ENCODE assay signal across 1 cellular context in genomic region chr1:180154325-180155201, GRCh38.
A peak's percentile ranks its signal among the peaks of the same experiment; 100 is the strongest.
TF ChIP-seq lines count a peak whose summit lies in the region.

A gene with protein sequence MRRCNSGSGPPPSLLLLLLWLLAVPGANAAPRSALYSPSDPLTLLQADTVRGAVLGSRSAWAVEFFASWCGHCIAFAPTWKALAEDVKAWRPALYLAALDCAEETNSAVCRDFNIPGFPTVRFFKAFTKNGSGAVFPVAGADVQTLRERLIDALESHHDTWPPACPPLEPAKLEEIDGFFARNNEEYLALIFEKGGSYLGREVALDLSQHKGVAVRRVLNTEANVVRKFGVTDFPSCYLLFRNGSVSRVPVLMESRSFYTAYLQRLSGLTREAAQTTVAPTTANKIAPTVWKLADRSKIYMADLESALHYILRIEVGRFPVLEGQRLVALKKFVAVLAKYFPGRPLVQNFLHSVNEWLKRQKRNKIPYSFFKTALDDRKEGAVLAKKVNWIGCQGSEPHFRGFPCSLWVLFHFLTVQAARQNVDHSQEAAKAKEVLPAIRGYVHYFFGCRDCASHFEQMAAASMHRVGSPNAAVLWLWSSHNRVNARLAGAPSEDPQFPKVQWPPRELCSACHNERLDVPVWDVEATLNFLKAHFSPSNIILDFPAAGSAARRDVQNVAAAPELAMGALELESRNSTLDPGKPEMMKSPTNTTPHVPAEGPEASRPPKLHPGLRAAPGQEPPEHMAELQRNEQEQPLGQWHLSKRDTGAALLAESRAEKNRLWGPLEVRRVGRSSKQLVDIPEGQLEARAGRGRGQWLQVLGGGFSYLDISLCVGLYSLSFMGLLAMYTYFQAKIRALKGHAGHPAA (plus strand): TSS chr1:180154869. CDS start chr1:180154908, 39 bp downstream.

TF ChIP-seq in HEK293, 187 proteins besides CTCF, POLR2A, EP300 and RAD21 (continued from another document and continues in another):
- peak; percentile 47; the same call in 1 of the 2 replicates for TF ChIP-seq PATZ1 (tag by site-specific recombination; IDR thresholded peaks at IDR 0.05)
- peak; percentile 66; the same call in 1 of the 2 replicates for TF ChIP-seq ZNF10 (tag by site-specific recombination; IDR thresholded peaks at IDR 0.05)
- TF ChIP-seq ZBTB6 (tag by site-specific recombination; IDR thresholded peaks at IDR 0.05) = no peak; the same call in 1 of the 2 replicates
- TF ChIP-seq, protein P1, sequence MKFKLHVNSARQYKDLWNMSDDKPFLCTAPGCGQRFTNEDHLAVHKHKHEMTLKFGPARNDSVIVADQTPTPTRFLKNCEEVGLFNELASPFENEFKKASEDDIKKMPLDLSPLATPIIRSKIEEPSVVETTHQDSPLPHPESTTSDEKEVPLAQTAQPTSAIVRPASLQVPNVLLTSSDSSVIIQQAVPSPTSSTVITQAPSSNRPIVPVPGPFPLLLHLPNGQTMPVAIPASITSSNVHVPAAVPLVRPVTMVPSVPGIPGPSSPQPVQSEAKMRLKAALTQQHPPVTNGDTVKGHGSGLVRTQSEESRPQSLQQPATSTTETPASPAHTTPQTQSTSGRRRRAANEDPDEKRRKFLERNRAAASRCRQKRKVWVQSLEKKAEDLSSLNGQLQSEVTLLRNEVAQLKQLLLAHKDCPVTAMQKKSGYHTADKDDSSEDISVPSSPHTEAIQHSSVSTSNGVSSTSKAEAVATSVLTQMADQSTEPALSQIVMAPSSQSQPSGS (tag by site-specific recombination; IDR thresholded peaks at IDR 0.05; ENCODE audit: low read depth) = no peak
- peak; percentile 86 for TF ChIP-seq ZNF341 (tag by site-specific recombination; IDR thresholded peaks at IDR 0.05; ENCODE audit: low read depth)
- no peak for TF ChIP-seq ZNF658 (tag by site-specific recombination; IDR thresholded peaks at IDR 0.05)
- no peak for TF ChIP-seq ZNF37A (tag by site-specific recombination; IDR thresholded peaks at IDR 0.05)
- peak; percentile 22 for TF ChIP-seq KLF9 (tag by site-specific recombination; IDR thresholded peaks at IDR 0.05; ENCODE audit: low read depth)
- TF ChIP-seq ZNF513 (tag by site-specific recombination; IDR thresholded peaks at IDR 0.05) = peak; percentile 83
- peak; percentile 92 for TF ChIP-seq ZXDB (tag by site-specific recombination; IDR thresholded peaks at IDR 0.05)
- 0 out of 2 replicates have a peak, but pooled peaks have one; percentile 30 for TF ChIP-seq SP7 (tag by site-specific recombination; IDR thresholded peaks at IDR 0.05)
- TF ChIP-seq, protein P2, sequence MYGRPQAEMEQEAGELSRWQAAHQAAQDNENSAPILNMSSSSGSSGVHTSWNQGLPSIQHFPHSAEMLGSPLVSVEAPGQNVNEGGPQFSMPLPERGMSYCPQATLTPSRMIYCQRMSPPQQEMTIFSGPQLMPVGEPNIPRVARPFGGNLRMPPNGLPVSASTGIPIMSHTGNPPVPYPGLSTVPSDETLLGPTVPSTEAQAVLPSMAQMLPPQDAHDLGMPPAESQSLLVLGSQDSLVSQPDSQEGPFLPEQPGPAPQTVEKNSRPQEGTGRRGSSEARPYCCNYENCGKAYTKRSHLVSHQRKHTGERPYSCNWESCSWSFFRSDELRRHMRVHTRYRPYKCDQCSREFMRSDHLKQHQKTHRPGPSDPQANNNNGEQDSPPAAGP (tag by site-specific recombination; IDR thresholded peaks at IDR 0.05) = no peak
- peak; percentile 17; the same call in 1 of the 2 replicates for TF ChIP-seq GLIS2 (tag by site-specific recombination; IDR thresholded peaks at IDR 0.05)
- TF ChIP-seq ZNF555 (tag by site-specific recombination; conservative IDR thresholded peaks at IDR 0.05) = no peak
- no peak for TF ChIP-seq ZNF548 (tag by site-specific recombination; IDR thresholded peaks at IDR 0.05)
- TF ChIP-seq ZNF561 (tag by site-specific recombination; IDR thresholded peaks at IDR 0.05; ENCODE audit: borderline replicate concordance) = peak; percentile 71; the same call in 1 of the 2 replicates
- peak; percentile 75; the same call in 1 of the 2 replicates for TF ChIP-seq KLF8 (tag by site-specific recombination; IDR thresholded peaks at IDR 0.05)
- TF ChIP-seq INSM2 (tag by site-specific recombination; IDR thresholded peaks at IDR 0.05) = no peak
- peak; percentile 19; the same call in 1 of the 2 replicates for TF ChIP-seq WT1 (tag by site-specific recombination; IDR thresholded peaks at IDR 0.05)
- TF ChIP-seq KLF10 (tag by site-specific recombination; IDR thresholded peaks at IDR 0.05) = peak; percentile 53; the same call in 1 of the 2 replicates
- TF ChIP-seq ZNF76 (tag by site-specific recombination; IDR thresholded peaks at IDR 0.05; ENCODE audit: borderline replicate concordance, low read depth) = 0 out of 2 replicates have a peak, but pooled peaks have one; percentile 17
- TF ChIP-seq, protein P3, sequence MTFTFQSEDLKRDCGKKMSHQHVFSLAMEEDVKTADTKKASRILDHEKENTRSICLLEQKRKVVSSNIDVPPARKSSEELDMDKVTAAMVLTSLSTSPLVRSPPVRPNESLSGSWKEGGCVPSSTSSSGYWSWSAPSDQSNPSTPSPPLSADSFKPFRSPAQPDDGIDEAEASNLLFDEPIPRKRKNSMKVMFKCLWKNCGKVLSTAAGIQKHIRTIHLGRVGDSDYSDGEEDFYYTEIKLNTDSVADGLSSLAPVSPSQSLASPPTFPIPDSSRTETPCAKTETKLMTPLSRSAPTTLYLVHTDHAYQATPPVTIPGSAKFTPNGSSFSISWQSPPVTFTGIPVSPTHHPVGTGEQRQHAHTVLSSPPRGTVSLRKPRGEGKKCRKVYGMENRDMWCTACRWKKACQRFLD (tag by site-specific recombination; IDR thresholded peaks at IDR 0.05) = no peak
- TF ChIP-seq ZSCAN18 (tag by site-specific recombination; IDR thresholded peaks at IDR 0.05) = no peak
- peak; percentile 41 for TF ChIP-seq ZBTB44 (tag by site-specific recombination; IDR thresholded peaks at IDR 0.05)
- no peak for TF ChIP-seq TCF7L2 (IDR thresholded peaks at IDR 0.05; ENCODE audit: borderline replicate concordance, low read depth, low read length)
- 0 out of 2 replicates have a peak, but pooled peaks have one; percentile 44 for TF ChIP-seq ZNF777 (tag by site-specific recombination; IDR thresholded peaks at IDR 0.05; ENCODE audit: borderline replicate concordance)
- TF ChIP-seq ZBTB21 (tag by site-specific recombination; IDR thresholded peaks at IDR 0.05) = 0 out of 2 replicates have a peak, but pooled peaks have one; percentile 25
- TF ChIP-seq ZBTB17 (tag by site-specific recombination; IDR thresholded peaks at IDR 0.05) = peak; percentile 54; the same call in 1 of the 2 replicates
- TF ChIP-seq, protein P4, sequence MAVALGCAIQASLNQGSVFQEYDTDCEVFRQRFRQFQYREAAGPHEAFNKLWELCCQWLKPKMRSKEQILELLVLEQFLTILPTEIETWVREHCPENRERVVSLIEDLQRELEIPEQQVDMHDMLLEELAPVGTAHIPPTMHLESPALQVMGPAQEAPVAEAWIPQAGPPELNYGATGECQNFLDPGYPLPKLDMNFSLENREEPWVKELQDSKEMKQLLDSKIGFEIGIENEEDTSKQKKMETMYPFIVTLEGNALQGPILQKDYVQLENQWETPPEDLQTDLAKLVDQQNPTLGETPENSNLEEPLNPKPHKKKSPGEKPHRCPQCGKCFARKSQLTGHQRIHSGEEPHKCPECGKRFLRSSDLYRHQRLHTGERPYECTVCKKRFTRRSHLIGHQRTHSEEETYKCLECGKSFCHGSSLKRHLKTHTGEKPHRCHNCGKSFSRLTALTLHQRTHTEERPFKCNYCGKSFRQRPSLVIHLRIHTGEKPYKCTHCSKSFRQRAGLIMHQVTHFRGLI (tag by site-specific recombination; IDR thresholded peaks at IDR 0.05) = peak; percentile 50; the same call in 1 of the 2 replicates
- 0 out of 2 replicates have a peak, but pooled peaks have one; percentile 35 for TF ChIP-seq ZNF549 (tag by site-specific recombination; IDR thresholded peaks at IDR 0.05)
- TF ChIP-seq SP2 (tag by site-specific recombination; IDR thresholded peaks at IDR 0.05) = peak; percentile 42; the same call in 1 of the 2 replicates
- TF ChIP-seq, protein P5, sequence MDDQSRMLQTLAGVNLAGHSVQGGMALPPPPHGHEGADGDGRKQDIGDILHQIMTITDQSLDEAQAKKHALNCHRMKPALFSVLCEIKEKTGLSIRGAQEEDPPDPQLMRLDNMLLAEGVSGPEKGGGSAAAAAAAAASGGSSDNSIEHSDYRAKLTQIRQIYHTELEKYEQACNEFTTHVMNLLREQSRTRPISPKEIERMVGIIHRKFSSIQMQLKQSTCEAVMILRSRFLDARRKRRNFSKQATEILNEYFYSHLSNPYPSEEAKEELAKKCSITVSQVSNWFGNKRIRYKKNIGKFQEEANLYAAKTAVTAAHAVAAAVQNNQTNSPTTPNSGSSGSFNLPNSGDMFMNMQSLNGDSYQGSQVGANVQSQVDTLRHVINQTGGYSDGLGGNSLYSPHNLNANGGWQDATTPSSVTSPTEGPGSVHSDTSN (CRISPR knock-in tag; IDR thresholded peaks at IDR 0.05) = peak; percentile 80
- no peak for TF ChIP-seq TRIM28 (IDR thresholded peaks at IDR 0.05; ENCODE audit: borderline replicate concordance, low read length)
- peak; percentile 78 for TF ChIP-seq GLIS1 (tag by site-specific recombination; IDR thresholded peaks at IDR 0.05)
- peak; percentile 7; the same call in 1 of the 2 replicates for TF ChIP-seq ZNF768 (tag by site-specific recombination; IDR thresholded peaks at IDR 0.05)
- no peak for TF ChIP-seq ZNF214 (tag by site-specific recombination; IDR thresholded peaks at IDR 0.05; ENCODE audit: borderline replicate concordance)
- no peak for TF ChIP-seq ZNF544 (tag by site-specific recombination; IDR thresholded peaks at IDR 0.05)
- TF ChIP-seq ZNF169 (tag by site-specific recombination; IDR thresholded peaks at IDR 0.05) = no peak
- peak; percentile 76; the same call in 1 of the 2 replicates for TF ChIP-seq ZBTB20 (tag by site-specific recombination; IDR thresholded peaks at IDR 0.05)
